In the genomic region with DNA sequence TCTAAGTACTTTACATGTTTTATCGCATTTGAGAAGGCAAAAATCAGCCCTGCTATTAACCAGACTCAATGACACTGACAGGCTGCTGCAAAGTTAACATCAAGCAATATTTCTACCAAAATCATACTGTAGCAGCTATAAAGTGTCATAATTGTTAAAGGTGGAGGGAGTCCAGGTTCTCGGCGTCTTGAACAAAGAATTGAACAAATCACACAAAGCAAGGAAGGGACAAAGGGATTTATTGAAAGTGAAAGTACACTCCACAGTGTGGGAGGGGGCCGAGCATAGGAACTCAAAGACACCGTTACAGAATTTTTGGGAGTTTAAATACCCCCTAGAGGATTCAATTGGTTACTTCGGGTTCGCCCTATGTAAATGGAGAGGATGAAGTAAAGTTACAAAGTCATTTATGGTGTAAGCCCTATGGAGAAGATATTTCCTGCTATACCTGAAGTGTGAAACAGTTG, we compare ENCODE assay signal across 8 cellular contexts. TPM values are rescaled to one million over a fixed set of nuclear protein-coding genes. Genes with fewer than 3 reads are reported as not detected.
A peak's percentile ranks its signal among the peaks of the same experiment; 100 is the strongest.
DNase-seq lines count a peak whose midpoint lies in the region; ATAC-seq and TF ChIP-seq lines count a peak whose summit lies in the region.

No MANE protein-coding gene starts in this region.

- H3K4me3 ChIP-seq in upper lobe of left lung: peak overlapping the region in 3 of 4 donors; percentile 59 to 79 (median 62)

- H3K36me3 ChIP-seq in upper lobe of left lung: no peaks in the 10 kb centered on the region

- H3K9me3 Mint-ChIP-seq in activated naive CD4-positive, alpha-beta T cell treated with anti-CD3 and anti-CD28 coated beads, Interleukin-2, amount 50 U/mL, for 24 hours: no peaks in the 10 kb centered on the region
- peaks cover 7% of the 10 kb centered on the region for H3K9me3 Mint-ChIP-seq in activated naive CD8-positive, alpha-beta T cell treated with anti-CD3 and anti-CD28 coated beads, Interleukin-2, amount 10 ng/mL, durations not matched to agents 7 days and 5 days

- TF ChIP-seq EP300 in upper lobe of left lung (IDR thresholded peaks at IDR 0.05): no peak

- no peak for DNase-seq in activated naive CD4-positive, alpha-beta T cell (lab: John Stamatoyannopoulos, UW)
- DNase-seq in activated naive CD8-positive, alpha-beta T cell treated with anti-CD3 and anti-CD28 coated beads, Interleukin-2, amount 10 ng/mL, durations not matched to agents 7 days and 5 days: no peak
- DNase-seq in lung microvascular endothelial cell (ENCODE audit: low read depth in 2 of 2): peak; percentile 2 to 5
- DNase-seq in upper lobe of left lung: no peak
- DNase-seq in activated effector memory CD4-positive, alpha-beta T cell treated with Interleukin-2 at 50 U/mL for 16 hours: no peak
- no peak for DNase-seq in activated gamma-delta T cell treated with Interleukin-2 at 50 U/mL for 16 hours
- DNase-seq in NCI-H2171 (lab: John Stamatoyannopoulos, UW): no peak

- peaks cover 28% of the 10 kb centered on the region for H3K4me1 Mint-ChIP-seq in activated naive CD4-positive, alpha-beta T cell treated with anti-CD3 and anti-CD28 coated beads, Interleukin-2, amount 50 U/mL, for 24 hours
- H3K4me1 Mint-ChIP-seq in activated naive CD8-positive, alpha-beta T cell treated with anti-CD3 and anti-CD28 coated beads, Interleukin-2, amount 10 ng/mL, durations not matched to agents 7 days and 5 days: peaks cover 17% of the 10 kb centered on the region

- H3K4me3 Mint-ChIP-seq in activated naive CD4-positive, alpha-beta T cell treated with anti-CD3 and anti-CD28 coated beads, Interleukin-2, amount 50 U/mL, for 24 hours: peak overlapping the region; percentile 93
- peak overlapping the region; percentile 88 for H3K4me3 Mint-ChIP-seq in activated naive CD8-positive, alpha-beta T cell treated with anti-CD3 and anti-CD28 coated beads, Interleukin-2, amount 10 ng/mL, durations not matched to agents 7 days and 5 days

- no peak overlapping the region for H3K27ac ChIP-seq in upper lobe of left lung

- peak overlapping the region; percentile 76 for H3K27ac Mint-ChIP-seq in activated naive CD4-positive, alpha-beta T cell treated with anti-CD3 and anti-CD28 coated beads, Interleukin-2, amount 50 U/mL, for 24 hours
- H3K27ac Mint-ChIP-seq in activated naive CD8-positive, alpha-beta T cell treated with anti-CD3 and anti-CD28 coated beads, Interleukin-2, amount 10 ng/mL, durations not matched to agents 7 days and 5 days: peak overlapping the region; percentile 81

- no peaks in the 10 kb centered on the region for H3K27me3 ChIP-seq in upper lobe of left lung

- H3K4me1 ChIP-seq in upper lobe of left lung: peaks cover 0 to 19% (median 0%) of the 10 kb centered on the region in 4 donors

- peaks cover 2% of the 10 kb centered on the region for H3K36me3 Mint-ChIP-seq in activated naive CD4-positive, alpha-beta T cell treated with anti-CD3 and anti-CD28 coated beads, Interleukin-2, amount 50 U/mL, for 24 hours
- peaks cover 2% of the 10 kb centered on the region for H3K36me3 Mint-ChIP-seq in activated naive CD8-positive, alpha-beta T cell treated with anti-CD3 and anti-CD28 coated beads, Interleukin-2, amount 10 ng/mL, durations not matched to agents 7 days and 5 days

- POLR2A ChIA-PET in activated naive CD8-positive, alpha-beta T cell treated with anti-CD3 and anti-CD28 coated beads, Interleukin-2, amount 10 ng/mL, durations not matched to agents 7 days and 5 days (lab: Charles Lee): interaction anchor here (1.1 kb wide), 1 partner anchor 98 kb away, joined by 3 read pairs; no protein-coding TSS in a partner anchor

- no peaks in the 10 kb centered on the region for H3K27me3 Mint-ChIP-seq in activated naive CD4-positive, alpha-beta T cell treated with anti-CD3 and anti-CD28 coated beads, Interleukin-2, amount 50 U/mL, for 24 hours
- no peaks in the 10 kb centered on the region for H3K27me3 Mint-ChIP-seq in activated naive CD8-positive, alpha-beta T cell treated with anti-CD3 and anti-CD28 coated beads, Interleukin-2, amount 10 ng/mL, durations not matched to agents 7 days and 5 days

- TF ChIP-seq CTCF in upper lobe of left lung (IDR thresholded peaks at IDR 0.05): peak in 1 of 6 experiments; percentile 8

- no peak for TF ChIP-seq POLR2A in upper lobe of left lung (IDR thresholded peaks at IDR 0.05)

- 43 to 46% methylated on average over 7 of the region's 7 CpGs for WGBS in upper lobe of left lung, 2 donors

- no peak for ATAC-seq in activated naive CD8-positive, alpha-beta T cell treated with anti-CD3 and anti-CD28 coated beads, Interleukin-2, amount 10 ng/mL, durations not matched to agents 7 days and 5 days (ENCODE audit: low read depth)
- ATAC-seq in upper lobe of left lung (ENCODE audit: low FRiP score in 2 of 2): no peak

- no peaks in the 10 kb centered on the region for H3K9me3 ChIP-seq in upper lobe of left lung

RNA-seq across cellular contexts. Expression of a gene that starts 12.9 kb away (rescaled TPM):
- 1 to 10 TPM; 3.9 to 4.2 TPM for total RNA-seq in activated naive CD8-positive, alpha-beta T cell treated with anti-CD3 and anti-CD28 coated beads, Interleukin-2, amount 10 ng/mL, durations not matched to agents 7 days and 5 days
- total RNA-seq in lung microvascular endothelial cell (0.20 and 0.22 TPM in 2 replicates), upper lobe of left lung (1 to 10 TPM in 5 of 6 donors, under 1 TPM in 1; 0.91 to 5.8 (median 2.4) TPM)

Comparison
In these comparisons a context has a peak if more than half of its experiments do, and no peak if none do; other contexts are left out.
1. DNase-seq: peak in lung microvascular endothelial cell (2 of 2); none in activated naive CD4-positive, alpha-beta T cell (0 of 4), activated naive CD8-positive, alpha-beta T cell treated with anti-CD3 and anti-CD28 coated beads, Interleukin-2, amount 10 ng/mL, durations not matched to agents 7 days and 5 days (single experiment), upper lobe of left lung (0 of 2), activated effector memory CD4-positive, alpha-beta T cell treated with Interleukin-2 at 50 U/mL for 16 hours (single experiment), activated gamma-delta T cell treated with Interleukin-2 at 50 U/mL for 16 hours (single experiment) and NCI-H2171 (single experiment).